ENCODE assay signal across 9 cellular contexts in the genomic region with DNA sequence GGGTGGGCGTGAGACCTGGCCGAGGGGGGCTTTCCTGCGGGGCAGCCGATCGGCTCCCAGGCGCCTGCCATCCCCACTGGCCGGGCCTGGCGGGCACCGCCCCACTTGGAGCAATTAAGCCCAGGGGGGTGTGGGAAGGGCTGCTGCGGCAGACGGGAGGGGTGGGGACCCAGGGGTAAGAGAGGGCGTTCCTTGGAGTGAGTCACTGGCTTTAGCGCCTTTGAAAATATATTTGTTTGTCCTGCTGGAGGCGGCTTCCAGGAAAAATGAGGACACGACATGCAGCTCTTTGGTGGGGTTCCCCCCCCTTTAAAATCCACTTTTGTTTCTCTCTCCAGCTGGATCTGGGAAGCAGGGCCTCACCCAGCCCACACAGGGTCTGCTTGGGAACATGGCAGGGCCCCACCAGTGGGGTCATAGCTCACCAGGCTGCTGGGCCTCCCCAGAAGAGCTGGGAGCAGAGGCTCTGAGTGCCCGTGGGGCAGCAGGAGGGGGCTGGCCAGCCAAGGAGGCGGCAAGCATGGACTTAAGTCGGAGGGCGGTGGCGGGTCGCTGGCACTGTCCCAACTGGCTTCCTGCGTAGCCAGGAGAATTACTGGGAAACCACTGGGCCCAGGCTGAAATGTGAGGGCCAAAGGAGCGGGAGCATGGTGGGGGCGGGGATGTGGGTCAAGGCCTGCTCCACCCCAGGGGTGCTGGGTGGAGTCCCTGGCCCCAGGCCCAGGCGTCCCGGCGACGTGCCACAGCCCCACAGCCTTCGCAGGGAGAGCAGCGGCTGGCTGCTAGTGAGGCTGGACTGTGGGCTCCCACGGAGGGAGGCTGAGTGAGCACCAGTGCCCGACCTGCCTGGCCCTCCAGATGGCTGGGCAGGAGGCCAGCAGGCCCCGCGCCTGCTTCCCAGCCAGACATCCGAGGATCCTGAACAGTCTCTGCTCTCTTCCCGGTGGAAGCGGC.
DNase-seq lines count a peak whose midpoint lies in the region; ATAC-seq and TF ChIP-seq lines count a peak whose summit lies in the region.
"Had no signal": no experiment of that assay in that cellular context is flagged by ENCODE, and none has a peak within 500 bp of the region (broad histone marks: within the 10 kb centered on the region; RNA-seq: fewer than 3 reads in every experiment).

No MANE protein-coding gene starts in this region.

- 30 to 60% methylated on average over 33 to 37 of the region's 37 CpGs for WGBS in lung, 2 donors
- WGBS in urinary bladder = 14% methylated on average over 37 of the region's 37 CpGs

- no peak overlapping the region for H2AFZ ChIP-seq in neural progenitor cell (replicated peaks)

- peaks cover 28% of the 10 kb centered on the region for H3K4me1 Mint-ChIP-seq in neural progenitor cell

- in situ Hi-C loops in GM13976 (cut with MboI; ENCODE audit: low sequenced_read_pairs, unreplicated experiment) = no loop called here

- H3K9me3 ChIP-seq in lung (ENCODE audit: control insufficient read depth in 2 of 2, insufficient read depth in 1 of 2, low read length in 1 of 2) (no peaks in the 10 kb centered on the region), neural progenitor cell (ENCODE audit: low read depth) (no peaks in the 10 kb centered on the region)

- H3K27me3 ChIP-seq in dorsolateral prefrontal cortex (no peaks in the 10 kb centered on the region), lung (ENCODE audit: control insufficient read depth, insufficient read depth) (no peaks in the 10 kb centered on the region), neural progenitor cell (no peaks in the 10 kb centered on the region)

- H3K79me2 ChIP-seq in neural progenitor cell (ENCODE audit: low read depth) = no peaks in the 10 kb centered on the region

- ATAC-seq in lung (ENCODE audit: insufficient read depth, low FRiP score) = peak; percentile 78
- ATAC-seq in GM18498 (IDR thresholded peaks at IDR 0.05; ENCODE audit: unreplicated experiment) = no peak

- H3K4me1 ChIP-seq in lung (ENCODE audit: control insufficient read depth in 2 of 2, insufficient read depth in 2 of 2, low read length in 2 of 2) = peaks cover 4 to 16% of the 10 kb centered on the region in 2 donors
- H3K4me1 ChIP-seq in urinary bladder (ENCODE audit: insufficient read depth) = peaks cover 2% of the 10 kb centered on the region
- peaks cover 17% of the 10 kb centered on the region for H3K4me1 ChIP-seq in neural progenitor cell

- H3K27ac ChIP-seq in dorsolateral prefrontal cortex = peak overlapping the region; percentile 10 to 92 (median 84)
- H3K27ac ChIP-seq in lung (ENCODE audit: low read depth in 1 of 2, low read length in 1 of 2) = peak overlapping the region; percentile 86 to 97
- H3K27ac ChIP-seq in urinary bladder (ENCODE audit: low read depth) = peak overlapping the region; percentile 89
- no peak overlapping the region for H3K27ac ChIP-seq in neural progenitor cell

- H3K9ac ChIP-seq in neural progenitor cell = no peak overlapping the region

- H3K4me2 ChIP-seq in neural progenitor cell = no peak overlapping the region

- DNase-seq in DMS79 (lab: John Stamatoyannopoulos, UW) (peak; percentile 82), NCI-H446 treated with DMSO at 0.1 percent for 48 hours (lab: John Stamatoyannopoulos, UW) (peak; percentile 95), dorsolateral prefrontal cortex (peak; percentile 64 to 95 (median 77)), lung (ENCODE audit: low spot score) (peak; percentile 91), GM13976 (ENCODE audit: low spot score) (no peak), neural progenitor cell (ENCODE audit: low spot score) (no peak)
- DNase-seq: naive B cell had no signal

- H3K36me3 ChIP-seq in lung (ENCODE audit: control insufficient read depth in 2 of 2, insufficient read depth in 2 of 2, low read length in 2 of 2) = peaks cover 6 to 44% of the 10 kb centered on the region in 2 donors
- H3K36me3 ChIP-seq in urinary bladder (ENCODE audit: insufficient read depth) = peaks cover 1% of the 10 kb centered on the region
- H3K36me3 ChIP-seq in neural progenitor cell = no peaks in the 10 kb centered on the region

- peaks cover 7% of the 10 kb centered on the region for H3K27me3 Mint-ChIP-seq in neural progenitor cell (ENCODE audit: insufficient read depth, low read depth)
- H3K27me3 Mint-ChIP-seq: naive B cell had no signal

- intact Hi-C loops in dorsolateral prefrontal cortex (cut with DNase I) = no loop called here

- H3K36me3 Mint-ChIP-seq in neural progenitor cell = peaks cover 34% of the 10 kb centered on the region

- no peak overlapping the region for H3K27ac Mint-ChIP-seq in neural progenitor cell
- H3K27ac Mint-ChIP-seq: naive B cell had no signal

- H3K9me3 Mint-ChIP-seq in neural progenitor cell = no peaks in the 10 kb centered on the region
- H3K9me3 Mint-ChIP-seq: naive B cell had no signal

- H3K4me3 ChIP-seq in dorsolateral prefrontal cortex (peak overlapping the region in 21 of 59 donors; percentile 0 to 40 (median 19)), lung (no peak overlapping the region), urinary bladder (ENCODE audit: low read depth, low read length) (peak overlapping the region; percentile 13), neural progenitor cell (no peak overlapping the region)

- no peak overlapping the region for H3K4me3 Mint-ChIP-seq in neural progenitor cell
- H3K4me3 Mint-ChIP-seq: naive B cell had no signal

- H4K20me1 ChIP-seq in neural progenitor cell (ENCODE audit: low read depth) = peaks cover 14% of the 10 kb centered on the region

- no peaks in the 10 kb centered on the region for H3F3A ChIP-seq in neural progenitor cell (ENCODE audit: low read depth)

- TF ChIP-seq CTCF in dorsolateral prefrontal cortex (IDR thresholded peaks at IDR 0.05 in 54 of 56, conservative IDR thresholded peaks at IDR 0.05 in 2 of 56; ENCODE audit: low read depth in 1 of 56, partially characterized antibody in 56 of 56) = peak in 6 of 56 donors; percentile 2 to 18 (median 8)
- TF ChIP-seq CTCF in lung (IDR thresholded peaks at IDR 0.05; ENCODE audit: control extremely low read depth, extremely low read depth) = no peak
- no peak for TF ChIP-seq CTCF in GM13976 (IDR thresholded peaks at IDR 0.05; ENCODE audit: borderline replicate concordance, control extremely low read depth, extremely low read depth, insufficient read depth, missing control alignments)
- TF ChIP-seq CTCF in neural progenitor cell (IDR thresholded peaks at IDR 0.05) = no peak

Comparison
In these comparisons a context has a peak if more than half of its experiments do, and no peak if none do; other contexts are left out.
1. DNase-seq: peak in DMS79 (single experiment), NCI-H446 treated with DMSO at 0.1 percent for 48 hours (single experiment), dorsolateral prefrontal cortex (10 of 10) and lung (single experiment); none in GM13976 (single experiment) and neural progenitor cell (single experiment).